In genomic region chr1:66278260-66279046, GRCh38 we compare ENCODE assay signal across 9 cellular contexts.
DNase-seq lines count a peak whose midpoint lies in the region; ATAC-seq, FAIRE-seq and TF ChIP-seq lines count a peak whose summit lies in the region.
"Had no signal": no experiment of that assay in that cellular context is flagged by ENCODE, and none has a peak within 500 bp of the region (broad histone marks: within the 10 kb centered on the region; RNA-seq: fewer than 3 reads in every experiment).

No MANE protein-coding gene starts in this region.

- intact Hi-C loops in kidney (cut with DNase I): no loop called here

- H3K9me3 ChIP-seq in kidney (ENCODE audit: control insufficient read depth in 1 of 2, low read length in 2 of 2): no peaks in the 10 kb centered on the region

- TF ChIP-seq CTCF in kidney (IDR thresholded peaks at IDR 0.05; ENCODE audit: borderline replicate concordance, extremely low read depth, insufficient read depth): no peak

- no peak overlapping the region for H3K4me3 ChIP-seq in kidney (ENCODE audit: low read length in 2 of 2)

- peak overlapping the region; percentile 93 for H3K27ac ChIP-seq in angular gyrus (ENCODE audit: low read depth, low read length)
- H3K27ac ChIP-seq in kidney (ENCODE audit: low read depth in 2 of 2, low read length in 2 of 2): no peak overlapping the region

- no peaks in the 10 kb centered on the region for H3K36me3 ChIP-seq in kidney (ENCODE audit: control insufficient read depth in 1 of 2, insufficient read depth in 2 of 2, low read length in 2 of 2)

- H3K4me1 ChIP-seq in kidney (ENCODE audit: control insufficient read depth in 1 of 2, insufficient read depth in 1 of 2, low read depth in 1 of 2, low read length in 2 of 2): no peaks in the 10 kb centered on the region

- ATAC-seq in HG03354 (IDR thresholded peaks at IDR 0.05; ENCODE audit: poor library complexity, severe bottlenecking, unreplicated experiment): peak; percentile 26

- no peak for FAIRE-seq in kidney (lab: Jason Lieb, UNC)
- FAIRE-seq: A204.1 had no signal

- no peak overlapping the region for H3K9ac ChIP-seq in kidney (ENCODE audit: low read length in 2 of 2)

- DNase-seq in DMS153 (lab: John Stamatoyannopoulos, UW) (peak; percentile 51), DMS153 treated with DMSO at 0.1 percent for 48 hours (lab: John Stamatoyannopoulos, UW; ENCODE audit: unreplicated experiment) (no peak), pons (ENCODE audit: low spot score) (peak; percentile 98), iPS-NIHi7 (ENCODE audit: extremely low spot score) (no peak), kidney (no peak)
- DNase-seq in activated effector memory CD4-positive, alpha-beta T cell treated with Interleukin-2 at 50 U/mL for 16 hours: no peak

Comparison
In these comparisons a context has a peak if more than half of its experiments do, and no peak if none do; other contexts are left out.
1. DNase-seq: peak in DMS153 (single experiment) and pons (single experiment); none in DMS153 treated with DMSO at 0.1 percent for 48 hours (single experiment), iPS-NIHi7 (single experiment), kidney (single experiment) and activated effector memory CD4-positive, alpha-beta T cell treated with Interleukin-2 at 50 U/mL for 16 hours (single experiment).